ENCODE assay signal across 18 cellular contexts in genomic region chr22:37254206-37254866, GRCh38. TPM values are rescaled to one million over a fixed set of nuclear protein-coding genes. Genes with fewer than 3 reads are reported as not detected.
DNase-seq lines count a peak whose midpoint lies in the region; ATAC-seq and TF ChIP-seq lines count a peak whose summit lies in the region.
"Had no signal": no experiment of that assay in that cellular context is flagged by ENCODE, and none has a peak within 500 bp of the region (broad histone marks: within the 10 kb centered on the region; RNA-seq: fewer than 3 reads in every experiment).

No MANE protein-coding gene starts in this region.

- no peak for TF ChIP-seq POLR2A in spleen (IDR thresholded peaks at IDR 0.05)

- peaks cover 0 to 21% (median 2%) of the 10 kb centered on the region in 7 donors for H3K27me3 ChIP-seq in spleen (replicated peaks in 1 of 7)

- peak; percentile 75 for ATAC-seq in SK-N-SH treated with all-trans-retinoic acid at 6 μM for 48 hours
- ATAC-seq: effector memory CD8-positive, alpha-beta T cell; Panc1 had no signal

- intact Hi-C loops in spleen (cut with DNase I; ENCODE audit: low total_unique reads), result no loop called here

- no peaks in the 10 kb centered on the region for H3K36me3 ChIP-seq in spleen
- H3K36me3 ChIP-seq: neural progenitor cell had no signal

- H3K4me3 ChIP-seq in fibroblast of mammary gland (ENCODE audit: control insufficient read depth, low read depth, low read length) (no peak overlapping the region), spleen (no peak overlapping the region)
- H3K4me3 ChIP-seq: lung, neural progenitor cell had no signal

- no peaks in the 10 kb centered on the region for H3K9me3 ChIP-seq in spleen

- WGBS in spleen, 5 donors, result 82 to 98% (median 89%) methylated on average over 5 of the region's 5 CpGs

- peak; percentile 33 for DNase-seq in activated CD8-positive, alpha-beta memory T cell treated with anti-CD3 and anti-CD28 coated beads, Interleukin-2, amount 50 U/mL, for 48 hours
- DNase-seq in activated CD8-positive, alpha-beta memory T cell treated with anti-CD3 and anti-CD28 coated beads, Interleukin-2, amount 50 U/mL, for 4 hours, result no peak
- DNase-seq in fibroblast of mammary gland (ENCODE audit: low read depth) (peak; percentile 73), spleen (peak; percentile 21), SW 1271 (lab: John Stamatoyannopoulos, UW) (no peak), NOMO-1 (lab: John Stamatoyannopoulos, UW; ENCODE audit: unreplicated experiment in 2 of 2) (no peak), anterior cingulate cortex (lab: John Stamatoyannopoulos, UW) (no peak)
- DNase-seq: 8988T; activated naive CD8-positive, alpha-beta T cell treated with anti-CD3 and anti-CD28 coated beads for 36 hours; effector memory CD8-positive, alpha-beta T cell; NCI-H1092 treated with DMSO at 0.1 percent for 48 hours; NCI-H510A; trophoblast cell had no signal

- peaks cover 0 to 8% (median 4%) of the 10 kb centered on the region in 6 donors for H3K4me1 ChIP-seq in spleen

- no peak overlapping the region for H3K27ac ChIP-seq in spleen
- H3K27ac ChIP-seq: neural progenitor cell had no signal

- no peak for TF ChIP-seq CTCF in fibroblast of mammary gland (conservative IDR thresholded peaks at IDR 0.05; ENCODE audit: control insufficient read depth, insufficient read depth, low read depth, low read length)
- TF ChIP-seq CTCF in spleen (IDR thresholded peaks at IDR 0.05 in 8 of 11, conservative IDR thresholded peaks at IDR 0.05 in 3 of 11), result no peak

TF ChIP-seq in SK-N-SH treated with all-trans-retinoic acid at 6 μM for 48 hours, 23 proteins besides CTCF, POLR2A, EP300 and RAD21:
- no peak for TF ChIP-seq CSDC2 (CRISPR knock-in tag; IDR thresholded peaks at IDR 0.05)
- TF ChIP-seq ISL1 (CRISPR knock-in tag; IDR thresholded peaks at IDR 0.05), result peak; percentile 6; the same call in 1 of the 2 replicates

RNA-seq across cellular contexts. Expression of gene RAC2, which starts 10.3 kb away (rescaled TPM):
- 100 to 1,000 TPM; 270 to 493 (median 363) TPM for total RNA-seq in spleen
- 100 to 1,000 TPM; 389 to 421 (median 410) TPM for polyA plus RNA-seq in spleen

RNA-seq across cellular contexts. Expression of gene CYTH4, which starts 28.0 kb away (rescaled TPM):
- total RNA-seq in spleen, result 100 to 1,000 TPM in 6 of 7 donors, 10 to 100 TPM in 1; 97.5 to 238 (median 118) TPM
- 10 to 100 TPM; 35.3 to 58.1 (median 53.6) TPM for polyA plus RNA-seq in spleen
- total RNA-seq: HT-29 had no signal

RNA-seq across cellular contexts. Expression of gene SSTR3, which starts 42.1 kb away (rescaled TPM):
- total RNA-seq in spleen, result 1 to 10 TPM in 3 of 7 donors, under 1 TPM in 4; 0.56 to 2.0 (median 0.95) TPM
- polyA plus RNA-seq in spleen, result 1 to 10 TPM; 1.2 to 2.0 (median 1.5) TPM
- total RNA-seq: HT-29 had no signal

Comparison
In these comparisons a context has a peak if more than half of its experiments do, and no peak if none do; other contexts are left out.
1. DNase-seq: peak in activated CD8-positive, alpha-beta memory T cell treated with anti-CD3 and anti-CD28 coated beads, Interleukin-2, amount 50 U/mL, for 48 hours (single experiment), fibroblast of mammary gland (single experiment) and spleen (single experiment); none in activated CD8-positive, alpha-beta memory T cell treated with anti-CD3 and anti-CD28 coated beads, Interleukin-2, amount 50 U/mL, for 4 hours (single experiment), SW 1271 (0 of 2), NOMO-1 (0 of 2) and anterior cingulate cortex (0 of 58).